Comparison of ENCODE assay signal across 1 cellular context in the genomic region with DNA sequence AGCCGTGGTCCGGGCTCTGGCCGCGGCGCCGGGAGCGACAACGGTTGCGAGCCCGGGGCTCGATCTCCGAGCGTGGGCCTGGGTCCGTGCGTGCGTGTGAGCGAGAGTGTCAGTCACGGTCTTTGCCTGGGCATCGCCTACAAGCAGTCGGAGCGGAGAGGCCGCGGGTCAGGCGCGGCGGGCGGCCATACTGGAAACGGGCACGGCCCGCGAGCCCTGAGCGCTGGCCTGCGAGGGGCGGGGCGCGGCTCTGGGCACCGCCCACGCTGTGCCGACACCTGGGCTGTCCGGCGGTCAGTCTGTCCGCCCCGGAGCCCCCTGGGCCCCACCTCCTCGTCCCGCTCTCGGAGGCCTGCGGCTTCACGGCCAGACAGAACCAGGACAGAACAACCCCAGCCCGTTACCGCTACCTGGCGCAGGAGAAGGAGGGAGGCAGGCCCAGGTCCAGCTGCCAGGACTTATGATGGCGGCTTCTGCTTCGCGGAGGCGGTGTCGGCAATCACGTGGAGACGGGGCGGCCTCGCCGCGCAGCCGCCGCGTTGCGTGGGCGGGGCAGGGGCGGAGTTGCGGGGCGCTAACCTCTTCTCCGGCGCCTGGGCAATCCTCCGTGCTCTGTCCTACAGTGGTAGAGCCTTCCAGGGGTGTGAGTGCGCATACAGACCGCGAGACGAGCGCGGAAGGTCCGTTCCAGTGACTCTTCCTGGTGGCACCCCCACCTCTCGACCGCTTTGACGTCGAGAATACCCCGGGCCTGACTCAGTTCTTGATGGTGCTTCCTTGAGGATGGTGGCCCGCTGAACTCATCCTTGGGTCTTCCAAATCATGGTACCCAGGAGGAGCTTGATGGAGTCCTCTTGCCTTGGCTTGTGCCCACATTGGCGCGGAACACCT.
A peak's percentile ranks its signal among the peaks of the same experiment; 100 is the strongest.
TF ChIP-seq lines count a peak whose summit lies in the region.

A gene with protein sequence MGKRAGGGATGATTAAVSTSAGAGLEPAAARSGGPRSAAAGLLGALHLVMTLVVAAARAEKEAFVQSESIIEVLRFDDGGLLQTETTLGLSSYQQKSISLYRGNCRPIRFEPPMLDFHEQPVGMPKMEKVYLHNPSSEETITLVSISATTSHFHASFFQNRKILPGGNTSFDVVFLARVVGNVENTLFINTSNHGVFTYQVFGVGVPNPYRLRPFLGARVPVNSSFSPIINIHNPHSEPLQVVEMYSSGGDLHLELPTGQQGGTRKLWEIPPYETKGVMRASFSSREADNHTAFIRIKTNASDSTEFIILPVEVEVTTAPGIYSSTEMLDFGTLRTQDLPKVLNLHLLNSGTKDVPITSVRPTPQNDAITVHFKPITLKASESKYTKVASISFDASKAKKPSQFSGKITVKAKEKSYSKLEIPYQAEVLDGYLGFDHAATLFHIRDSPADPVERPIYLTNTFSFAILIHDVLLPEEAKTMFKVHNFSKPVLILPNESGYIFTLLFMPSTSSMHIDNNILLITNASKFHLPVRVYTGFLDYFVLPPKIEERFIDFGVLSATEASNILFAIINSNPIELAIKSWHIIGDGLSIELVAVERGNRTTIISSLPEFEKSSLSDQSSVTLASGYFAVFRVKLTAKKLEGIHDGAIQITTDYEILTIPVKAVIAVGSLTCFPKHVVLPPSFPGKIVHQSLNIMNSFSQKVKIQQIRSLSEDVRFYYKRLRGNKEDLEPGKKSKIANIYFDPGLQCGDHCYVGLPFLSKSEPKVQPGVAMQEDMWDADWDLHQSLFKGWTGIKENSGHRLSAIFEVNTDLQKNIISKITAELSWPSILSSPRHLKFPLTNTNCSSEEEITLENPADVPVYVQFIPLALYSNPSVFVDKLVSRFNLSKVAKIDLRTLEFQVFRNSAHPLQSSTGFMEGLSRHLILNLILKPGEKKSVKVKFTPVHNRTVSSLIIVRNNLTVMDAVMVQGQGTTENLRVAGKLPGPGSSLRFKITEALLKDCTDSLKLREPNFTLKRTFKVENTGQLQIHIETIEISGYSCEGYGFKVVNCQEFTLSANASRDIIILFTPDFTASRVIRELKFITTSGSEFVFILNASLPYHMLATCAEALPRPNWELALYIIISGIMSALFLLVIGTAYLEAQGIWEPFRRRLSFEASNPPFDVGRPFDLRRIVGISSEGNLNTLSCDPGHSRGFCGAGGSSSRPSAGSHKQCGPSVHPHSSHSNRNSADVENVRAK (N-terminal part only) (minus strand): TSS at position 215 of the 891 bp plus-strand sequence. CDS start 286 bp downstream, outside the sequence.

TF ChIP-seq in GM12878, 131 proteins besides CTCF, POLR2A, EP300 and RAD21 (continues in another document):
- TF ChIP-seq, protein P1, sequence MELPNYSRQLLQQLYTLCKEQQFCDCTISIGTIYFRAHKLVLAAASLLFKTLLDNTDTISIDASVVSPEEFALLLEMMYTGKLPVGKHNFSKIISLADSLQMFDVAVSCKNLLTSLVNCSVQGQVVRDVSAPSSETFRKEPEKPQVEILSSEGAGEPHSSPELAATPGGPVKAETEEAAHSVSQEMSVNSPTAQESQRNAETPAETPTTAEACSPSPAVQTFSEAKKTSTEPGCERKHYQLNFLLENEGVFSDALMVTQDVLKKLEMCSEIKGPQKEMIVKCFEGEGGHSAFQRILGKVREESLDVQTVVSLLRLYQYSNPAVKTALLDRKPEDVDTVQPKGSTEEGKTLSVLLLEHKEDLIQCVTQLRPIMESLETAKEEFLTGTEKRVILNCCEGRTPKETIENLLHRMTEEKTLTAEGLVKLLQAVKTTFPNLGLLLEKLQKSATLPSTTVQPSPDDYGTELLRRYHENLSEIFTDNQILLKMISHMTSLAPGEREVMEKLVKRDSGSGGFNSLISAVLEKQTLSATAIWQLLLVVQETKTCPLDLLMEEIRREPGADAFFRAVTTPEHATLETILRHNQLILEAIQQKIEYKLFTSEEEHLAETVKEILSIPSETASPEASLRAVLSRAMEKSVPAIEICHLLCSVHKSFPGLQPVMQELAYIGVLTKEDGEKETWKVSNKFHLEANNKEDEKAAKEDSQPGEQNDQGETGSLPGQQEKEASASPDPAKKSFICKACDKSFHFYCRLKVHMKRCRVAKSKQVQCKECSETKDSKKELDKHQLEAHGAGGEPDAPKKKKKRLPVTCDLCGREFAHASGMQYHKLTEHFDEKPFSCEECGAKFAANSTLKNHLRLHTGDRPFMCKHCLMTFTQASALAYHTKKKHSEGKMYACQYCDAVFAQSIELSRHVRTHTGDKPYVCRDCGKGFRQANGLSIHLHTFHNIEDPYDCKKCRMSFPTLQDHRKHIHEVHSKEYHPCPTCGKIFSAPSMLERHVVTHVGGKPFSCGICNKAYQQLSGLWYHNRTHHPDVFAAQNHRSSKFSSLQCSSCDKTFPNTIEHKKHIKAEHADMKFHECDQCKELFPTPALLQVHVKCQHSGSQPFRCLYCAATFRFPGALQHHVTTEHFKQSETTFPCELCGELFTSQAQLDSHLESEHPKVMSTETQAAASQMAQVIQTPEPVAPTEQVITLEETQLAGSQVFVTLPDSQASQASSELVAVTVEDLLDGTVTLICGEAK (IDR thresholded peaks at IDR 0.05; ENCODE audit: borderline replicate concordance): no peak
- TF ChIP-seq IKZF2 (IDR thresholded peaks at IDR 0.05) (peak; percentile 45 to 49; a peak in 3 of 4 replicates), ZNF24 (IDR thresholded peaks at IDR 0.05) (no peak), LARP7 (IDR thresholded peaks at IDR 0.05) (peak; percentile 85), CREM (IDR thresholded peaks at IDR 0.05; ENCODE audit: low read depth) (peak; percentile 67), HDGF (IDR thresholded peaks at IDR 0.05) (peak; percentile 23; the same call in 1 of the 2 replicates), KAT2A (conservative IDR thresholded peaks at IDR 0.05; ENCODE audit: control insufficient read depth, low read depth, low read length) (no peak), POLR2AphosphoS5 (IDR thresholded peaks at IDR 0.05; ENCODE audit: low read length) (peak; percentile 62), MXI1 (IDR thresholded peaks at IDR 0.05; ENCODE audit: low read depth, low read length) (peak; percentile 34; the same call in 1 of the 2 replicates), CBX5 (IDR thresholded peaks at IDR 0.05; ENCODE audit: low read depth) (no peak), TCF12 (IDR thresholded peaks at IDR 0.05; ENCODE audit: low read depth, low read length) (no peak), RBBP5 (conservative IDR thresholded peaks at IDR 0.05) (no peak), ATF7 (IDR thresholded peaks at IDR 0.05; ENCODE audit: low read depth) (no peak), ESRRA (IDR thresholded peaks at IDR 0.05; ENCODE audit: low read length) (no peak), STAT1 (conservative IDR thresholded peaks at IDR 0.05) (0 out of 2 replicates have a peak, but pooled peaks have one; percentile 27), EED (IDR thresholded peaks at IDR 0.05; ENCODE audit: low read depth) (peak; percentile 37; the same call in 1 of the 2 replicates), CHD2 (IDR thresholded peaks at IDR 0.05; ENCODE audit: borderline replicate concordance, low read depth, low read length) (peak; percentile 52; the same call in 1 of the 2 replicates), ZNF622 (IDR thresholded peaks at IDR 0.05) (no peak), POLR2AphosphoS2 (IDR thresholded peaks at IDR 0.05; ENCODE audit: low read depth, low read length) (peak; percentile 54; the same call in 1 of the 2 replicates)
- TF ChIP-seq, protein P2, sequence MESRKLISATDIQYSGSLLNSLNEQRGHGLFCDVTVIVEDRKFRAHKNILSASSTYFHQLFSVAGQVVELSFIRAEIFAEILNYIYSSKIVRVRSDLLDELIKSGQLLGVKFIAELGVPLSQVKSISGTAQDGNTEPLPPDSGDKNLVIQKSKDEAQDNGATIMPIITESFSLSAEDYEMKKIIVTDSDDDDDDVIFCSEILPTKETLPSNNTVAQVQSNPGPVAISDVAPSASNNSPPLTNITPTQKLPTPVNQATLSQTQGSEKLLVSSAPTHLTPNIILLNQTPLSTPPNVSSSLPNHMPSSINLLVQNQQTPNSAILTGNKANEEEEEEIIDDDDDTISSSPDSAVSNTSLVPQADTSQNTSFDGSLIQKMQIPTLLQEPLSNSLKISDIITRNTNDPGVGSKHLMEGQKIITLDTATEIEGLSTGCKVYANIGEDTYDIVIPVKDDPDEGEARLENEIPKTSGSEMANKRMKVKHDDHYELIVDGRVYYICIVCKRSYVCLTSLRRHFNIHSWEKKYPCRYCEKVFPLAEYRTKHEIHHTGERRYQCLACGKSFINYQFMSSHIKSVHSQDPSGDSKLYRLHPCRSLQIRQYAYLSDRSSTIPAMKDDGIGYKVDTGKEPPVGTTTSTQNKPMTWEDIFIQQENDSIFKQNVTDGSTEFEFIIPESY (IDR thresholded peaks at IDR 0.05): no peak
- TF ChIP-seq, protein P3, sequence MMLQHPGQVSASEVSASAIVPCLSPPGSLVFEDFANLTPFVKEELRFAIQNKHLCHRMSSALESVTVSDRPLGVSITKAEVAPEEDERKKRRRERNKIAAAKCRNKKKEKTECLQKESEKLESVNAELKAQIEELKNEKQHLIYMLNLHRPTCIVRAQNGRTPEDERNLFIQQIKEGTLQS (IDR thresholded peaks at IDR 0.05; ENCODE audit: borderline replicate concordance, extremely low read depth, low read depth, low read length): peak; percentile 88
- TF ChIP-seq, protein P4, sequence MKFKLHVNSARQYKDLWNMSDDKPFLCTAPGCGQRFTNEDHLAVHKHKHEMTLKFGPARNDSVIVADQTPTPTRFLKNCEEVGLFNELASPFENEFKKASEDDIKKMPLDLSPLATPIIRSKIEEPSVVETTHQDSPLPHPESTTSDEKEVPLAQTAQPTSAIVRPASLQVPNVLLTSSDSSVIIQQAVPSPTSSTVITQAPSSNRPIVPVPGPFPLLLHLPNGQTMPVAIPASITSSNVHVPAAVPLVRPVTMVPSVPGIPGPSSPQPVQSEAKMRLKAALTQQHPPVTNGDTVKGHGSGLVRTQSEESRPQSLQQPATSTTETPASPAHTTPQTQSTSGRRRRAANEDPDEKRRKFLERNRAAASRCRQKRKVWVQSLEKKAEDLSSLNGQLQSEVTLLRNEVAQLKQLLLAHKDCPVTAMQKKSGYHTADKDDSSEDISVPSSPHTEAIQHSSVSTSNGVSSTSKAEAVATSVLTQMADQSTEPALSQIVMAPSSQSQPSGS (IDR thresholded peaks at IDR 0.05; ENCODE audit: low read length): no peak
- TF ChIP-seq, protein P5, sequence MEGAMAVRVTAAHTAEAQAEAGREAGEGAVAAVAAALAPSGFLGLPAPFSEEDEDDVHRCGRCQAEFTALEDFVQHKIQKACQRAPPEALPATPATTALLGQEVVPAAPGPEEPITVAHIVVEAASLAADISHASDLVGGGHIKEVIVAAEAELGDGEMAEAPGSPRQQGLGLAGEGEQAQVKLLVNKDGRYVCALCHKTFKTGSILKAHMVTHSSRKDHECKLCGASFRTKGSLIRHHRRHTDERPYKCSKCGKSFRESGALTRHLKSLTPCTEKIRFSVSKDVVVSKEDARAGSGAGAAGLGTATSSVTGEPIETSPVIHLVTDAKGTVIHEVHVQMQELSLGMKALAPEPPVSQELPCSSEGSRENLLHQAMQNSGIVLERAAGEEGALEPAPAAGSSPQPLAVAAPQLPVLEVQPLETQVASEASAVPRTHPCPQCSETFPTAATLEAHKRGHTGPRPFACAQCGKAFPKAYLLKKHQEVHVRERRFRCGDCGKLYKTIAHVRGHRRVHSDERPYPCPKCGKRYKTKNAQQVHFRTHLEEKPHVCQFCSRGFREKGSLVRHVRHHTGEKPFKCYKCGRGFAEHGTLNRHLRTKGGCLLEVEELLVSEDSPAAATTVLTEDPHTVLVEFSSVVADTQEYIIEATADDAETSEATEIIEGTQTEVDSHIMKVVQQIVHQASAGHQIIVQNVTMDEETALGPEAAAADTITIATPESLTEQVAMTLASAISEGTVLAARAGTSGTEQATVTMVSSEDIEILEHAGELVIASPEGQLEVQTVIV (IDR thresholded peaks at IDR 0.05; ENCODE audit: borderline replicate concordance, partially characterized antibody): no peak
- TF ChIP-seq, protein P6, sequence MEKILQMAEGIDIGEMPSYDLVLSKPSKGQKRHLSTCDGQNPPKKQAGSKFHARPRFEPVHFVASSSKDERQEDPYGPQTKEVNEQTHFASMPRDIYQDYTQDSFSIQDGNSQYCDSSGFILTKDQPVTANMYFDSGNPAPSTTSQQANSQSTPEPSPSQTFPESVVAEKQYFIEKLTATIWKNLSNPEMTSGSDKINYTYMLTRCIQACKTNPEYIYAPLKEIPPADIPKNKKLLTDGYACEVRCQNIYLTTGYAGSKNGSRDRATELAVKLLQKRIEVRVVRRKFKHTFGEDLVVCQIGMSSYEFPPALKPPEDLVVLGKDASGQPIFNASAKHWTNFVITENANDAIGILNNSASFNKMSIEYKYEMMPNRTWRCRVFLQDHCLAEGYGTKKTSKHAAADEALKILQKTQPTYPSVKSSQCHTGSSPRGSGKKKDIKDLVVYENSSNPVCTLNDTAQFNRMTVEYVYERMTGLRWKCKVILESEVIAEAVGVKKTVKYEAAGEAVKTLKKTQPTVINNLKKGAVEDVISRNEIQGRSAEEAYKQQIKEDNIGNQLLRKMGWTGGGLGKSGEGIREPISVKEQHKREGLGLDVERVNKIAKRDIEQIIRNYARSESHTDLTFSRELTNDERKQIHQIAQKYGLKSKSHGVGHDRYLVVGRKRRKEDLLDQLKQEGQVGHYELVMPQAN (conservative IDR thresholded peaks at IDR 0.05): no peak; the same call in none of the 2 replicates
- TF ChIP-seq, protein P7, sequence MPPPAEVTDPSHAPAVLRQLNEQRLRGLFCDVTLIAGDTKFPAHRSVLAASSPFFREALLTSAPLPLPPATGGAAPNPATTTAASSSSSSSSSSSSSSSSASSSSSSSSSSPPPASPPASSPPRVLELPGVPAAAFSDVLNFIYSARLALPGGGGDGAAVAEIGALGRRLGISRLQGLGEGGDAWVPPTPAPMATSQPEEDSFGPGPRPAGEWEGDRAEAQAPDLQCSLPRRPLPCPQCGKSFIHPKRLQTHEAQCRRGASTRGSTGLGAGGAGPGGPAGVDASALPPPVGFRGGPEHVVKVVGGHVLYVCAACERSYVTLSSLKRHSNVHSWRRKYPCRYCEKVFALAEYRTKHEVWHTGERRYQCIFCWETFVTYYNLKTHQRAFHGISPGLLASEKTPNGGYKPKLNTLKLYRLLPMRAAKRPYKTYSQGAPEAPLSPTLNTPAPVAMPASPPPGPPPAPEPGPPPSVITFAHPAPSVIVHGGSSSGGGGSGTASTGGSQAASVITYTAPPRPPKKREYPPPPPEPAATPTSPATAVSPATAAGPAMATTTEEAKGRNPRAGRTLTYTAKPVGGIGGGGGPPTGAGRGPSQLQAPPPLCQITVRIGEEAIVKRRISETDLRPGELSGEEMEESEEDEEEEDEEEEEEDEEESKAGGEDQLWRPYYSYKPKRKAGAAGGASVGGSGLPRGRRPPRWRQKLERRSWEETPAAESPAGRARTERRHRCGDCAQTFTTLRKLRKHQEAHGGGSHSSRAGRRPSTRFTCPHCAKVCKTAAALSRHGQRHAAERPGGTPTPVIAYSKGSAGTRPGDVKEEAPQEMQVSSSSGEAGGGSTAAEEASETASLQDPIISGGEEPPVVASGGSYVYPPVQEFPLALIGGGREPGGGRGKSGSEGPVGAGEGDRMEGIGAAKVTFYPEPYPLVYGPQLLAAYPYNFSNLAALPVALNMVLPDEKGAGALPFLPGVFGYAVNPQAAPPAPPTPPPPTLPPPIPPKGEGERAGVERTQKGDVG (CRISPR knock-in tag; IDR thresholded peaks at IDR 0.05): no peak
